In the genomic region with DNA sequence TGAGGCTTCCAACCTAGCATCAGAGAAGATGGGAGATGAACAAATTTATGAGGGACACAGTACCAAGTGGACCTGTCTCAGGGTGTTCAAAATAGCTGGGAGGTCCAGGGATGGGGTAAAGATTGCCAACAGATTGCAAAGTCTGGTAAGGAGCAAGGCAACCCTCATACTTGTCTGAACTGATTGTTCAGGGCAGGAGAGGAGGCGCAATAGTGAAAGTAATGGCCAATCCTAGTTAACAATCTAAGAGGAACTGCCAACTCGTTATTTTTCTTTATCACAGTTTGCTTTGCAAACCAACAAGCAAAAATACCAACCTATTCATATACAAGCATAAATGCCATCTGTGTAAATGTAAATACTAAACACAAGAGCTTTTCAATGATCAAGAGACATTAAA, we compare ENCODE assay signal across 20 cellular contexts.
"Had no signal": no experiment of that assay in that cellular context is flagged by ENCODE, and none has a peak within 500 bp of the region (broad histone marks: within the 10 kb centered on the region; RNA-seq: fewer than 3 reads in every experiment).

No MANE protein-coding gene starts in this region.

- H3K9me3 ChIP-seq: mucosa of descending colon, right lobe of liver, thyroid gland, upper lobe of right lung had no signal

- H3K27ac ChIP-seq: heart left ventricle, right lobe of liver, skin epidermis, thyroid gland, upper lobe of right lung had no signal

- H3K4me3 ChIP-seq: heart left ventricle, mucosa of descending colon, right lobe of liver, skin epidermis, thyroid gland, upper lobe of right lung had no signal

- H3K4me1 ChIP-seq: right lobe of liver, thyroid gland, upper lobe of right lung had no signal

- FAIRE-seq: endometrium had no signal

- ATAC-seq: activated CD8-positive, alpha-beta T cell treated with anti-CD3 and anti-CD28 coated beads, Interleukin-2, amount 10 ng/mL, durations not matched to agents 7 days and 5 days; heart left ventricle; left cardiac atrium; mucosa of descending colon; right lobe of liver; upper lobe of right lung had no signal

- DNase-seq: activated CD4-positive, alpha-beta T cell treated with anti-CD3 and anti-CD28 coated beads for 1 hour; activated CD4-positive, alpha-beta T cell treated with anti-CD3 and anti-CD28 coated beads, Interleukin-2, amount 50 U/mL, for 1 hour; activated CD8-positive, alpha-beta T cell treated with anti-CD3 and anti-CD28 coated beads, Interleukin-2, amount 10 ng/mL, durations not matched to agents 7 days and 5 days; activated gamma-delta T cell; aorta; effector CD4-positive, alpha-beta T cell; heart left ventricle; islet precursor cell; left cardiac atrium; mesendoderm; mucosa of descending colon; occipital lobe; posterior cingulate gyrus; right lobe of liver; stimulated activated CD4-positive, alpha-beta T cell treated with anti-CD3 and anti-CD28 coated beads, Interleukin-1b, Interleukin-23, amount 100 ng/mL, for 48 hours; substantia nigra; thyroid gland; upper lobe of right lung had no signal

- H3K27me3 ChIP-seq: heart left ventricle, right lobe of liver, thyroid gland, upper lobe of right lung had no signal

- H3K36me3 ChIP-seq: heart left ventricle, right lobe of liver, thyroid gland, upper lobe of right lung had no signal
